Comparison of ENCODE assay signal across 16 cellular contexts in the genomic region with DNA sequence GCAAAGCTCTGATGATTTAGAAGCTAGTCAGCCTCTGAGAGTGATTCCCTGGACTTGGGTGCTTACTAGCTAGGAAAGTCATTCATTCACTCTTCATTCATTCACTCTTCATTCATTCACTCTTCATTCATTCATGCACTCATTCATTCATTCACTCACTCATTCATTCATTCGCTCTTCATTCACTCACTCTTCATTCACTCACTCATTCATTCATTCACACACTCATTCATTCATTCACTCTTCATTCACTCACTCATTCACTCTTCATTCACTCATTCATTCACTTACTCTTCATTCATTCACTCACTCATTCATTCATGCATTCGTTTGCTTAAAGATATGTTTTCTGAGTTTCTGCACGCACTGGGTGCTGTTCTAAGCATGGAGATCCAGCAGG.
A peak's percentile ranks its signal among the peaks of the same experiment; 100 is the strongest.
DNase-seq lines count a peak whose midpoint lies in the region; ATAC-seq and TF ChIP-seq lines count a peak whose summit lies in the region.
"Had no signal": no experiment of that assay in that cellular context is flagged by ENCODE, and none has a peak within 500 bp of the region (broad histone marks: within the 10 kb centered on the region; RNA-seq: fewer than 3 reads in every experiment).

No MANE protein-coding gene starts in this region.

- H3T11ph ChIP-seq in H9 (ENCODE audit: low read length) = no peak overlapping the region

- H3K4me1 Mint-ChIP-seq in activated CD8-positive, alpha-beta memory T cell treated with anti-CD3 and anti-CD28 coated beads, Interleukin-2, amount 10 ng/mL, durations not matched to agents 7 days and 5 days = peaks cover 41% of the 10 kb centered on the region
- H3K4me1 Mint-ChIP-seq in activated T-helper 2 cell treated with anti-CD3 and anti-CD28 coated beads, Interferon-gamma antibody, Interleukin-2, Interleukin-4, amounts not matched to agents 10 μg/mL and 5 μg/mL and 100 μg/mL, durations not matched to agents 14 hours and 24 hours and 36 hours (ENCODE audit: low read depth) = peaks cover 40% of the 10 kb centered on the region
- H3K4me1 Mint-ChIP-seq in natural killer cell = peaks cover 34 to 35% of the 10 kb centered on the region in 2 donors
- H3K4me1 Mint-ChIP-seq in H9 = peaks cover 3 to 8% of the 10 kb centered on the region in 2 experiments; a peak in 3 of 4 replicates
- H3K4me1 Mint-ChIP-seq: neural progenitor cell had no signal

- no peaks in the 10 kb centered on the region for H3K79me2 ChIP-seq in GM23248 (ENCODE audit: insufficient read depth)
- H3K79me2 ChIP-seq in H9 (ENCODE audit: insufficient read depth, low read length) = no peaks in the 10 kb centered on the region

- no peak overlapping the region for H2AFZ ChIP-seq in GM23248
- no peak overlapping the region for H2AFZ ChIP-seq in H9 (ENCODE audit: low read length)
- H2AFZ ChIP-seq: GM23338, neural progenitor cell had no signal

- no peak overlapping the region for H3K18ac ChIP-seq in H9 (ENCODE audit: insufficient read length, low read depth, low read length)

- no peak overlapping the region for H2BK15ac ChIP-seq in H9 (ENCODE audit: low read depth, low read length)

- H3K27ac ChIP-seq in GM23248 (no peak overlapping the region), H9 (ENCODE audit: insufficient read length, low read depth, low read length) (no peak overlapping the region)
- H3K27ac ChIP-seq: colonic mucosa, neural progenitor cell had no signal

- H3K4me2 ChIP-seq in GM23248 (ENCODE audit: unreplicated experiment) = no peak overlapping the region
- no peak overlapping the region for H3K4me2 ChIP-seq in H9 (ENCODE audit: insufficient read depth, insufficient read length, low read length)
- H3K4me2 ChIP-seq: GM23338, neural progenitor cell had no signal

- H3K4me3 ChIP-seq in GM23248 = no peak overlapping the region
- H3K4me3 ChIP-seq: colonic mucosa, GM23338, neural progenitor cell had no signal

- no peak overlapping the region for H3K56ac ChIP-seq in H9 (ENCODE audit: insufficient read length, low read depth, low read length)

- no peak overlapping the region for H2BK20ac ChIP-seq in H9 (ENCODE audit: low read depth, low read length, poor library complexity, severe bottlenecking)

- no peak overlapping the region for H3K4ac ChIP-seq in H9 (ENCODE audit: low read depth, low read length)

- H3K9me2 ChIP-seq in GM23248 (ENCODE audit: insufficient read depth) = no peaks in the 10 kb centered on the region

- peaks cover 32% of the 10 kb centered on the region for H3K36me3 Mint-ChIP-seq in activated CD8-positive, alpha-beta memory T cell treated with anti-CD3 and anti-CD28 coated beads, Interleukin-2, amount 10 ng/mL, durations not matched to agents 7 days and 5 days
- peaks cover 43% of the 10 kb centered on the region for H3K36me3 Mint-ChIP-seq in activated T-helper 2 cell treated with anti-CD3 and anti-CD28 coated beads, Interferon-gamma antibody, Interleukin-2, Interleukin-4, amounts not matched to agents 10 μg/mL and 5 μg/mL and 100 μg/mL, durations not matched to agents 14 hours and 24 hours and 36 hours (ENCODE audit: low read depth)
- H3K36me3 Mint-ChIP-seq in natural killer cell (peaks cover 9% of the 10 kb centered on the region), H9 (ENCODE audit: insufficient read depth in 1 of 3, low read depth in 3 of 3) (peaks cover 8 to 19% (median 11%) of the 10 kb centered on the region in 3 experiments)
- H3K36me3 Mint-ChIP-seq: neural progenitor cell had no signal

- H3K9me3 ChIP-seq in GM23248 (ENCODE audit: low read depth) (no peaks in the 10 kb centered on the region), H9 (ENCODE audit: control insufficient read depth, low read depth, low read length) (no peaks in the 10 kb centered on the region)
- H3K9me3 ChIP-seq: colonic mucosa had no signal

- in situ Hi-C loops in GM23248 (cut with MboI) = no loop called here

- no peak overlapping the region for H3K23ac ChIP-seq in H9 (ENCODE audit: insufficient read length, low read depth, low read length)

- no peaks in the 10 kb centered on the region for H3F3A ChIP-seq in GM23248 (ENCODE audit: insufficient read depth)

- peaks cover 14% of the 10 kb centered on the region; the same call in 1 of the 2 replicates for H3K27me3 ChIP-seq in GM23248 (replicated peaks; ENCODE audit: insufficient read depth)
- no peaks in the 10 kb centered on the region; the same call in 1 of the 2 replicates for H3K27me3 ChIP-seq in H9 (ENCODE audit: insufficient read depth, low read length)
- H3K27me3 ChIP-seq: colonic mucosa, neural progenitor cell had no signal

- no peaks in the 10 kb centered on the region for H3K23me2 ChIP-seq in H9 (ENCODE audit: insufficient read length, low read depth, low read length, poor library complexity, severe bottlenecking)

- H3K14ac ChIP-seq in H9 (ENCODE audit: insufficient read depth, low read length) = no peak overlapping the region

- peak overlapping the region; percentile 91 for H3K4me3 Mint-ChIP-seq in activated CD8-positive, alpha-beta memory T cell treated with anti-CD3 and anti-CD28 coated beads, Interleukin-2, amount 10 ng/mL, durations not matched to agents 7 days and 5 days
- peak overlapping the region; percentile 88 for H3K4me3 Mint-ChIP-seq in activated T-helper 2 cell treated with anti-CD3 and anti-CD28 coated beads, Interferon-gamma antibody, Interleukin-2, Interleukin-4, amounts not matched to agents 10 μg/mL and 5 μg/mL and 100 μg/mL, durations not matched to agents 14 hours and 24 hours and 36 hours (ENCODE audit: low read depth)
- H3K4me3 Mint-ChIP-seq in natural killer cell = peak overlapping the region; percentile 97
- no peak overlapping the region for H3K4me3 Mint-ChIP-seq in H9
- H3K4me3 Mint-ChIP-seq: GM23338, neural progenitor cell had no signal

- intact Hi-C loops in activated T-helper 2 cell treated with anti-CD3 and anti-CD28 coated beads, Interferon-gamma antibody, Interleukin-2, Interleukin-4, amounts not matched to agents 10 μg/mL and 5 μg/mL and 100 μg/mL, durations not matched to agents 14 hours and 24 hours and 36 hours (cut with micrococcal nuclease) = loop anchor here (1.0 to 10.0 kb wide), 5 partner anchors 27 to 289 kb away; a partner anchor contains a TSS
- intact Hi-C loops in natural killer cell (cut with micrococcal nuclease) = loop anchor here (10.0 kb wide), 1 partner anchor 341 kb away; no protein-coding TSS in a partner anchor

- no peaks in the 10 kb centered on the region for H3K27me3 Mint-ChIP-seq in activated CD8-positive, alpha-beta memory T cell treated with anti-CD3 and anti-CD28 coated beads, Interleukin-2, amount 10 ng/mL, durations not matched to agents 7 days and 5 days
- no peaks in the 10 kb centered on the region for H3K27me3 Mint-ChIP-seq in activated T-helper 2 cell treated with anti-CD3 and anti-CD28 coated beads, Interferon-gamma antibody, Interleukin-2, Interleukin-4, amounts not matched to agents 10 μg/mL and 5 μg/mL and 100 μg/mL, durations not matched to agents 14 hours and 24 hours and 36 hours (ENCODE audit: low read depth)
- no peaks in the 10 kb centered on the region for H3K27me3 Mint-ChIP-seq in natural killer cell (ENCODE audit: low read depth in 2 of 2)
- peaks cover 20% of the 10 kb centered on the region for H3K27me3 Mint-ChIP-seq in H9 (ENCODE audit: low read depth)

- no peak for ATAC-seq in activated CD8-positive, alpha-beta memory T cell treated with anti-CD3 and anti-CD28 coated beads, Interleukin-2, amount 10 ng/mL, durations not matched to agents 7 days and 5 days
- no peak for ATAC-seq in natural killer cell
- ATAC-seq: GM23338, PC-3 had no signal

- no peaks in the 10 kb centered on the region for H3K36me3 ChIP-seq in GM23248 (ENCODE audit: low read depth)
- H3K36me3 ChIP-seq: colonic mucosa, neural progenitor cell had no signal

- 55 to 59% methylated on average over 3 of the region's 3 CpGs for WGBS in GM23248 (ENCODE audit: low coverage in 1 of 2, low lambda C conversion rate in 2 of 2, missing lambda C conversion rate in 2 of 2), 2 experiments
- 100% methylated on average over 2 of the region's 3 CpGs for WGBS in H9 (ENCODE audit: extremely low coverage, insufficient read length, low lambda C conversion rate)

- no peak overlapping the region for H3K9ac ChIP-seq in GM23248
- H3K9ac ChIP-seq in H9 (ENCODE audit: extremely low read depth, insufficient read length, low read length) = no peak overlapping the region
- H3K9ac ChIP-seq: neural progenitor cell had no signal

- no peak overlapping the region for H2BK5ac ChIP-seq in H9 (ENCODE audit: insufficient read length, low read length)

- H3K27ac Mint-ChIP-seq in activated CD8-positive, alpha-beta memory T cell treated with anti-CD3 and anti-CD28 coated beads, Interleukin-2, amount 10 ng/mL, durations not matched to agents 7 days and 5 days = peak overlapping the region; percentile 94
- peak overlapping the region; percentile 98 for H3K27ac Mint-ChIP-seq in activated T-helper 2 cell treated with anti-CD3 and anti-CD28 coated beads, Interferon-gamma antibody, Interleukin-2, Interleukin-4, amounts not matched to agents 10 μg/mL and 5 μg/mL and 100 μg/mL, durations not matched to agents 14 hours and 24 hours and 36 hours
- H3K27ac Mint-ChIP-seq in natural killer cell (peak overlapping the region; percentile 93 to 95), H9 (no peak overlapping the region)
- H3K27ac Mint-ChIP-seq: GM23338, neural progenitor cell had no signal

- no peak overlapping the region for H2AK5ac ChIP-seq in H9 (ENCODE audit: insufficient read length, low read length)

- H3K9me3 Mint-ChIP-seq in activated CD8-positive, alpha-beta memory T cell treated with anti-CD3 and anti-CD28 coated beads, Interleukin-2, amount 10 ng/mL, durations not matched to agents 7 days and 5 days (ENCODE audit: low read depth) = peaks cover 19% of the 10 kb centered on the region
- peaks cover 31% of the 10 kb centered on the region for H3K9me3 Mint-ChIP-seq in activated T-helper 2 cell treated with anti-CD3 and anti-CD28 coated beads, Interferon-gamma antibody, Interleukin-2, Interleukin-4, amounts not matched to agents 10 μg/mL and 5 μg/mL and 100 μg/mL, durations not matched to agents 14 hours and 24 hours and 36 hours
- H3K9me3 Mint-ChIP-seq in natural killer cell = peaks cover 0 to 2% of the 10 kb centered on the region in 2 donors
- H3K9me3 Mint-ChIP-seq in H9 = peaks cover 39 to 42% of the 10 kb centered on the region in 2 experiments

- no peaks in the 10 kb centered on the region for H3K4me1 ChIP-seq in GM23248 (ENCODE audit: insufficient read depth)
- H3K4me1 ChIP-seq in H9 (ENCODE audit: insufficient read depth, low read length) = no peaks in the 10 kb centered on the region
- H3K4me1 ChIP-seq: colonic mucosa, neural progenitor cell had no signal

- no peak for DNase-seq in activated CD8-positive, alpha-beta memory T cell treated with anti-CD3 and anti-CD28 coated beads, Interleukin-2, amount 10 ng/mL, durations not matched to agents 7 days and 5 days
- no peak for DNase-seq in activated CD8-positive, alpha-beta memory T cell treated with anti-CD3 and anti-CD28 coated beads, Interleukin-2, amount 50 U/mL, for 48 hours
- peak; percentile 40 for DNase-seq in GM23248
- no peak for DNase-seq in activated T-helper 2 cell treated with anti-CD3 and anti-CD28 coated beads, Interferon-gamma antibody, Interleukin-2, Interleukin-4, amounts not matched to agents 10 μg/mL and 5 μg/mL and 100 μg/mL, durations not matched to agents 14 hours and 24 hours and 36 hours (ENCODE audit: low spot score)
- no peak for DNase-seq in natural killer cell
- DNase-seq in H9 = no peak
- DNase-seq in Ammon's horn (ENCODE audit: low spot score) = no peak
- DNase-seq in AG08395 (ENCODE audit: low spot score) = no peak
- DNase-seq: colonic mucosa, GF-D8, NCI-H1092, NCI-H526 treated with DMSO at 0.1 percent for 48 hours, PC-3, T-helper 9 cell had no signal

- no peak overlapping the region for H2BK12ac ChIP-seq in H9 (ENCODE audit: insufficient read length, low read depth, low read length)

- H2BK120ac ChIP-seq in H9 (ENCODE audit: low read depth, low read length, poor library complexity, severe bottlenecking) = no peak overlapping the region

- H4K8ac ChIP-seq in H9 (replicated peaks; ENCODE audit: insufficient read length, low read depth, low read length) = no peak overlapping the region

- H4K20me1 ChIP-seq in GM23248 (ENCODE audit: insufficient read depth) (no peaks in the 10 kb centered on the region), H9 (ENCODE audit: control insufficient read depth, insufficient read depth, insufficient read length) (no peaks in the 10 kb centered on the region)

- CTCF ChIA-PET in activated CD8-positive, alpha-beta memory T cell treated with anti-CD3 and anti-CD28 coated beads, Interleukin-2, amount 10 ng/mL, durations not matched to agents 7 days and 5 days (lab: Charles Lee) = interaction anchor here (1.4 to 2.4 kb wide), 2 partner anchors 9 to 21 kb away, joined by 3 to 12 read pairs; no protein-coding TSS in a partner anchor

- TF ChIP-seq CTCF in natural killer cell (IDR thresholded peaks at IDR 0.05) = no peak
- TF ChIP-seq CTCF in H9 (conservative IDR thresholded peaks at IDR 0.05) = no peak

- H3K79me1 ChIP-seq in H9 (ENCODE audit: insufficient read depth, low read depth, low read length, poor library complexity, severe bottlenecking) = no peaks in the 10 kb centered on the region

- H4K91ac ChIP-seq in H9 (ENCODE audit: insufficient read length, low read depth, low read length) = no peak overlapping the region

- no peak overlapping the region for H4K5ac ChIP-seq in H9 (ENCODE audit: insufficient read length, low read depth, low read length)

Comparison
In these comparisons a context has a peak if more than half of its experiments do, and no peak if none do; other contexts are left out.
1. H3K27ac Mint-ChIP-seq: peak in activated CD8-positive, alpha-beta memory T cell treated with anti-CD3 and anti-CD28 coated beads, Interleukin-2, amount 10 ng/mL, durations not matched to agents 7 days and 5 days (single experiment), activated T-helper 2 cell treated with anti-CD3 and anti-CD28 coated beads, Interferon-gamma antibody, Interleukin-2, Interleukin-4, amounts not matched to agents 10 μg/mL and 5 μg/mL and 100 μg/mL, durations not matched to agents 14 hours and 24 hours and 36 hours (single experiment) and natural killer cell (2 of 2); none in H9 (0 of 3).
2. H3K4me3 Mint-ChIP-seq: peak in activated CD8-positive, alpha-beta memory T cell treated with anti-CD3 and anti-CD28 coated beads, Interleukin-2, amount 10 ng/mL, durations not matched to agents 7 days and 5 days (single experiment), activated T-helper 2 cell treated with anti-CD3 and anti-CD28 coated beads, Interferon-gamma antibody, Interleukin-2, Interleukin-4, amounts not matched to agents 10 μg/mL and 5 μg/mL and 100 μg/mL, durations not matched to agents 14 hours and 24 hours and 36 hours (single experiment) and natural killer cell (single experiment); none in H9 (0 of 2).